In genomic region chr4:140811429-140811828, GRCh38 we compare ENCODE assay signal across 13 cellular contexts.
"Had no signal": no experiment of that assay in that cellular context is flagged by ENCODE, and none has a peak within 500 bp of the region (broad histone marks: within the 10 kb centered on the region; RNA-seq: fewer than 3 reads in every experiment).

No MANE protein-coding gene starts in this region.

- H3K27ac Mint-ChIP-seq: activated naive CD4-positive, alpha-beta T cell treated with anti-CD3 and anti-CD28 coated beads for 36 hours; activated T-helper 17 cell treated with anti-CD3 and anti-CD28 coated beads, Interleukin-2, amount 50 U/mL, for 72 hours; nephron had no signal

- H3K27ac ChIP-seq: dorsolateral prefrontal cortex, gastrocnemius medialis, heart right ventricle, stomach, thoracic aorta had no signal

- H3K9me3 Mint-ChIP-seq: activated naive CD4-positive, alpha-beta T cell treated with anti-CD3 and anti-CD28 coated beads for 36 hours; nephron had no signal

- ATAC-seq: activated T-helper 17 cell treated with anti-CD3 and anti-CD28 coated beads, Interleukin-2, amount 50 U/mL, for 72 hours; gastrocnemius medialis; heart right ventricle; sciatic nerve had no signal

- H3K4me3 Mint-ChIP-seq: activated naive CD4-positive, alpha-beta T cell treated with anti-CD3 and anti-CD28 coated beads for 36 hours; activated T-helper 17 cell treated with anti-CD3 and anti-CD28 coated beads, Interleukin-2, amount 50 U/mL, for 72 hours; nephron had no signal

- H3K4me1 Mint-ChIP-seq: activated T-helper 17 cell treated with anti-CD3 and anti-CD28 coated beads, Interleukin-2, amount 50 U/mL, for 72 hours had no signal

- DNase-seq: activated CD4-positive, alpha-beta T cell treated with anti-CD3 and anti-CD28 coated beads for 1 hour; activated CD4-positive, alpha-beta T cell treated with anti-CD3 and anti-CD28 coated beads, Interleukin-2, amount 50 U/mL, for 4 hours; activated naive CD4-positive, alpha-beta T cell treated with anti-CD3 and anti-CD28 coated beads for 36 hours; dorsolateral prefrontal cortex; erythroblast; gastrocnemius medialis; heart right ventricle; stomach; T-helper 9 cell had no signal
